Comparison of ENCODE assay signal across 16 cellular contexts in the genomic region with DNA sequence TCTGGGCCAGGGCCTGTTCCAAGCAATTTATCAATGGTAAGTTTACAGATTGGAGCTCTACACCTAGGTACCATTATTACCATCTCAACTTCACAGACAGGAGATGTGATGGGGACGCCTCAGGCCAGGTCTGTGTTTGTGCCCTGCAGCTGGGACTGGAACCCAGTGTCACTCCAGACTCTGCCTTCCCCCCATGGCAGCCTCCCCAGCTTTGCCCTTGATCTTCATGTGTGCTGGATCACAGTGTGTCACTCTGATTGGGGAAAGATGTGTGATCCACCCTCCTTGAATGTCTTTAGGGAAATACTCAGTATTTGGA. TPM values are rescaled to one million over a fixed set of nuclear protein-coding genes. Genes with fewer than 3 reads are reported as not detected.
DNase-seq lines count a peak whose midpoint lies in the region; ATAC-seq, FAIRE-seq and TF ChIP-seq lines count a peak whose summit lies in the region.
"Had no signal": no experiment of that assay in that cellular context is flagged by ENCODE, and none has a peak within 500 bp of the region (broad histone marks: within the 10 kb centered on the region; RNA-seq: fewer than 3 reads in every experiment).

No MANE protein-coding gene starts in this region.

- no peak for TF ChIP-seq CTCF in left lung (IDR thresholded peaks at IDR 0.05)

- H3K4me1 Mint-ChIP-seq in stimulated activated naive B cell treated with anti-CD40 and anti-IgM and Interleukin-4, amounts not matched to agents 10 μg/mL and 1 μg/mL and 100 μg/mL, for 72 hours: peaks cover 28 to 47% of the 10 kb centered on the region in 2 donors

- intact Hi-C loops in left lung (cut with DNase I): no loop called here

- H3K4me3 ChIP-seq in left lung: no peak overlapping the region
- H3K4me3 ChIP-seq: K562 had no signal

- no peaks in the 10 kb centered on the region for H3K27me3 ChIP-seq in left lung

- H3K27ac ChIP-seq in left lung: peak overlapping the region; percentile 73 to 84
- H3K27ac ChIP-seq: epithelial cell of prostate, parathyroid adenoma, VCaP had no signal

- H3K36me3 ChIP-seq in left lung: no peaks in the 10 kb centered on the region

- H3K27ac Mint-ChIP-seq in stimulated activated naive B cell treated with anti-CD40 and anti-IgM and Interleukin-4, amounts not matched to agents 10 μg/mL and 1 μg/mL and 100 μg/mL, for 72 hours: peak overlapping the region; percentile 93
- H3K27ac Mint-ChIP-seq: activated T-helper 2 cell treated with anti-CD3 and anti-CD28 coated beads, Interferon-gamma antibody, Interleukin-2, Interleukin-4, amounts not matched to agents 10 μg/mL and 5 μg/mL and 100 μg/mL, durations not matched to agents 14 hours and 24 hours and 36 hours had no signal

- H3K4me1 ChIP-seq in left lung: peaks cover 20 to 62% of the 10 kb centered on the region in 2 donors
- H3K4me1 ChIP-seq: parathyroid adenoma had no signal

- H3K36me3 Mint-ChIP-seq in stimulated activated naive B cell treated with anti-CD40 and anti-IgM and Interleukin-4, amounts not matched to agents 10 μg/mL and 1 μg/mL and 100 μg/mL, for 72 hours: peaks cover 16 to 45% of the 10 kb centered on the region in 2 donors

- no peak for DNase-seq in left lung
- no peak for DNase-seq in stimulated activated naive B cell treated with anti-CD40 and anti-IgM and Interleukin-4, amounts not matched to agents 10 μg/mL and 1 μg/mL and 100 μg/mL, for 72 hours
- DNase-seq in NCI-H2227 treated with DMSO at 0.1 percent for 48 hours (lab: John Stamatoyannopoulos, UW): no peak
- DNase-seq in frontal cortex (ENCODE audit: low spot score in 2 of 2): no peak
- DNase-seq: HCEC 1CT, NCI-H774 had no signal

- H3K4me3 Mint-ChIP-seq in stimulated activated naive B cell treated with anti-CD40 and anti-IgM and Interleukin-4, amounts not matched to agents 10 μg/mL and 1 μg/mL and 100 μg/mL, for 72 hours: peak overlapping the region in 1 of 2 donors; percentile 20

- peak; percentile 8 for ATAC-seq in GM19395 (IDR thresholded peaks at IDR 0.05; ENCODE audit: unreplicated experiment)
- peak; percentile 7 for ATAC-seq in HG03439 (IDR thresholded peaks at IDR 0.05; ENCODE audit: unreplicated experiment)
- no peak for ATAC-seq in left lung
- ATAC-seq in stimulated activated naive B cell treated with anti-CD40 and anti-IgM and Interleukin-4, amounts not matched to agents 10 μg/mL and 1 μg/mL and 100 μg/mL, for 72 hours (replicated peaks): no peak
- no peak for ATAC-seq in GM19452 (IDR thresholded peaks at IDR 0.05; ENCODE audit: unreplicated experiment)
- ATAC-seq: K562 had no signal

- no peaks in the 10 kb centered on the region for H3K9me3 Mint-ChIP-seq in stimulated activated naive B cell treated with anti-CD40 and anti-IgM and Interleukin-4, amounts not matched to agents 10 μg/mL and 1 μg/mL and 100 μg/mL, for 72 hours
- H3K9me3 Mint-ChIP-seq: activated T-helper 2 cell treated with anti-CD3 and anti-CD28 coated beads, Interferon-gamma antibody, Interleukin-2, Interleukin-4, amounts not matched to agents 10 μg/mL and 5 μg/mL and 100 μg/mL, durations not matched to agents 14 hours and 24 hours and 36 hours had no signal

- no peak for FAIRE-seq in frontal cortex (lab: Jason Lieb, UNC)
- FAIRE-seq: colon, K562, RCC 7860 had no signal

- H3K27me3 Mint-ChIP-seq in stimulated activated naive B cell treated with anti-CD40 and anti-IgM and Interleukin-4, amounts not matched to agents 10 μg/mL and 1 μg/mL and 100 μg/mL, for 72 hours: no peaks in the 10 kb centered on the region

- H3K9me3 ChIP-seq in left lung: no peaks in the 10 kb centered on the region

RNA-seq across cellular contexts. Expression of a gene that starts 59.6 kb away (rescaled TPM):
- total RNA-seq in left lung: 100 to 1,000 TPM; 214 to 318 TPM
- total RNA-seq in frontal cortex: 31.4 TPM

Comparison
In these comparisons a context has a peak if more than half of its experiments do, and no peak if none do; other contexts are left out.
1. ATAC-seq: peak in GM19395 (single experiment) and HG03439 (single experiment); none in left lung (single experiment), stimulated activated naive B cell treated with anti-CD40 and anti-IgM and Interleukin-4, amounts not matched to agents 10 μg/mL and 1 μg/mL and 100 μg/mL, for 72 hours (0 of 2) and GM19452 (single experiment).